22 cellular contexts compared by ENCODE assay signal in genomic region chr6:33600761-33601160, GRCh38. TPM values are rescaled to one million over a fixed set of nuclear protein-coding genes. Genes with fewer than 3 reads are reported as not detected.
DNase-seq lines count a peak whose midpoint lies in the region; ATAC-seq and TF ChIP-seq lines count a peak whose summit lies in the region.
"Had no signal": no experiment of that assay in that cellular context is flagged by ENCODE, and none has a peak within 500 bp of the region (broad histone marks: within the 10 kb centered on the region; RNA-seq: fewer than 3 reads in every experiment).

No MANE protein-coding gene starts in this region.

- H3K79me1 ChIP-seq in H9 (ENCODE audit: insufficient read depth, low read depth, low read length, poor library complexity, severe bottlenecking) = no peaks in the 10 kb centered on the region

- H2BK5ac ChIP-seq in H9 (ENCODE audit: insufficient read length, low read length) = no peak overlapping the region

- intact Hi-C loops in PC-9 (cut with micrococcal nuclease; ENCODE audit: unreplicated experiment) = no loop called here
- intact Hi-C loops in gastrocnemius medialis (cut with DNase I; ENCODE audit: low total_unique reads) = no loop called here
- intact Hi-C loops in sigmoid colon (cut with DNase I) = no loop called here

- no TSS peak for BruUV-seq in PC-9 (replicated peaks; lab: Mats Ljungman, UMichigan)

- peak; percentile 19 for DNase-seq in H9
- DNase-seq in PC-9 = no peak
- DNase-seq in WTC11 (ENCODE audit: low spot score) = no peak
- peak; percentile 55 for DNase-seq in osteoblast (ENCODE audit: insufficient read length, low spot score, missing footprints)
- no peak for DNase-seq in gastrocnemius medialis
- no peak for DNase-seq in sigmoid colon
- no peak for DNase-seq in activated CD8-positive, alpha-beta memory T cell treated with anti-CD3 and anti-CD28 coated beads for 24 hours
- DNase-seq in NCI-H1694 treated with DMSO at 0.1 percent for 48 hours (lab: John Stamatoyannopoulos, UW) = no peak
- DNase-seq: ACHN; BE2C; CD8-positive, alpha-beta T cell; COR-L47; DMS 273 treated with DMSO at 0.1 percent for 48 hours; DMS53; DND-41; EL; GOT3; IMR-90 had no signal

- H3K9me3 Mint-ChIP-seq in H9 = peaks cover 7 to 8% of the 10 kb centered on the region in 2 experiments
- H3K9me3 Mint-ChIP-seq in WTC11 = peaks cover 8% of the 10 kb centered on the region

- no peak overlapping the region for H3K4me3 ChIP-seq in PC-9
- no peak overlapping the region for H3K4me3 ChIP-seq in osteoblast (ENCODE audit: insufficient read depth, low read length)
- no peak overlapping the region for H3K4me3 ChIP-seq in gastrocnemius medialis
- no peak overlapping the region for H3K4me3 ChIP-seq in sigmoid colon
- H3K4me3 ChIP-seq: GM12878, HAP-1, K562 had no signal

- H2BK12ac ChIP-seq in H9 (ENCODE audit: insufficient read length, low read depth, low read length) = no peak overlapping the region

- no peaks in the 10 kb centered on the region for H3K79me2 ChIP-seq in H9 (ENCODE audit: insufficient read depth, low read length)
- no peaks in the 10 kb centered on the region for H3K79me2 ChIP-seq in PC-9 (ENCODE audit: low read depth)
- no peaks in the 10 kb centered on the region for H3K79me2 ChIP-seq in osteoblast (ENCODE audit: insufficient read depth, low read length)

- H3K9ac ChIP-seq in H9 (ENCODE audit: extremely low read depth, insufficient read length, low read length) = no peak overlapping the region

- no peak overlapping the region for H2BK120ac ChIP-seq in H9 (ENCODE audit: low read depth, low read length, poor library complexity, severe bottlenecking)

- H3K4me1 Mint-ChIP-seq in H9 (peaks cover 7 to 9% of the 10 kb centered on the region in 2 experiments), WTC11 (no peaks in the 10 kb centered on the region; the same call in 1 of the 2 replicates)

- H3K27me3 ChIP-seq in H9 (ENCODE audit: insufficient read depth, low read length) (no peaks in the 10 kb centered on the region; the same call in 1 of the 2 replicates), PC-9 (ENCODE audit: insufficient read depth, low read depth) (no peaks in the 10 kb centered on the region), osteoblast (ENCODE audit: insufficient read depth, low read length) (no peaks in the 10 kb centered on the region), gastrocnemius medialis (no peaks in the 10 kb centered on the region), sigmoid colon (no peaks in the 10 kb centered on the region)
- H3K27me3 ChIP-seq: BE2C had no signal

- in situ Hi-C loops in gastrocnemius medialis (cut with MboI; ENCODE audit: low sequenced_read_pairs in 4 of 4) = no loop called here

- peaks cover 10% of the 10 kb centered on the region for H3K27me3 Mint-ChIP-seq in H9 (ENCODE audit: low read depth)
- no peaks in the 10 kb centered on the region; the same call in 1 of the 2 replicates for H3K27me3 Mint-ChIP-seq in WTC11 (ENCODE audit: low read depth)

- H4K20me1 ChIP-seq in H9 (ENCODE audit: control insufficient read depth, insufficient read depth, insufficient read length) (no peaks in the 10 kb centered on the region), PC-9 (ENCODE audit: insufficient read depth) (no peaks in the 10 kb centered on the region), osteoblast (ENCODE audit: insufficient read depth, low read length) (no peaks in the 10 kb centered on the region)

- H3K36me3 ChIP-seq in PC-9 (ENCODE audit: low read depth) (no peaks in the 10 kb centered on the region), osteoblast (ENCODE audit: insufficient read depth, low read length) (no peaks in the 10 kb centered on the region), gastrocnemius medialis (no peaks in the 10 kb centered on the region), sigmoid colon (no peaks in the 10 kb centered on the region)
- H3K36me3 ChIP-seq: BE2C, HAP-1 had no signal

- H3K23me2 ChIP-seq in H9 (ENCODE audit: insufficient read length, low read depth, low read length, poor library complexity, severe bottlenecking) = no peaks in the 10 kb centered on the region

- no peak overlapping the region for H3K14ac ChIP-seq in H9 (ENCODE audit: insufficient read depth, low read length)

- H3K27ac Mint-ChIP-seq in H9 = no peak overlapping the region
- H3K27ac Mint-ChIP-seq in WTC11 = peak overlapping the region; percentile 83; the same call in 1 of the 2 replicates
- H3K27ac Mint-ChIP-seq: CD8-positive, alpha-beta T cell had no signal

- H2BK20ac ChIP-seq in H9 (ENCODE audit: low read depth, low read length, poor library complexity, severe bottlenecking) = no peak overlapping the region

- no peak overlapping the region for H3K4me3 Mint-ChIP-seq in H9
- no peak overlapping the region for H3K4me3 Mint-ChIP-seq in WTC11
- H3K4me3 Mint-ChIP-seq: CD8-positive, alpha-beta T cell had no signal

- H3K9me3 ChIP-seq in H9 (ENCODE audit: control insufficient read depth, low read depth, low read length) = no peaks in the 10 kb centered on the region
- peaks cover 11% of the 10 kb centered on the region for H3K9me3 ChIP-seq in PC-9 (ENCODE audit: insufficient read depth, low read depth)
- H3K9me3 ChIP-seq in osteoblast (ENCODE audit: low read depth, low read length) = no peaks in the 10 kb centered on the region
- no peaks in the 10 kb centered on the region for H3K9me3 ChIP-seq in gastrocnemius medialis
- H3K9me3 ChIP-seq in sigmoid colon = peaks cover 0 to 5% (median 0%) of the 10 kb centered on the region in 4 donors
- H3K9me3 ChIP-seq: HAP-1 had no signal

- CTCF ChIA-PET in PC-9 (lab: Charles Lee) (no interaction called here), WTC11 (lab: Charles Lee) (interaction anchor here (1.0 to 2.7 kb wide), 3 partner anchors 11 to 21 kb away, joined by 3 to 7 read pairs (median 7); partner anchors contain the start of gene ITPR3)

- H3K4me1 ChIP-seq in H9 (ENCODE audit: insufficient read depth, low read length) = no peaks in the 10 kb centered on the region
- peaks cover 52% of the 10 kb centered on the region for H3K4me1 ChIP-seq in PC-9 (replicated peaks; ENCODE audit: insufficient read depth)
- H3K4me1 ChIP-seq in osteoblast (ENCODE audit: insufficient read depth, low read length) = no peaks in the 10 kb centered on the region
- H3K4me1 ChIP-seq in gastrocnemius medialis = peaks cover 0 to 22% of the 10 kb centered on the region in 2 donors
- no peaks in the 10 kb centered on the region for H3K4me1 ChIP-seq in sigmoid colon
- H3K4me1 ChIP-seq: BE2C, HAP-1 had no signal

- H2AK5ac ChIP-seq in H9 (ENCODE audit: insufficient read length, low read length) = no peak overlapping the region

- no peak overlapping the region for H2AFZ ChIP-seq in H9 (ENCODE audit: low read length)
- H2AFZ ChIP-seq in PC-9 = no peak overlapping the region
- H2AFZ ChIP-seq in osteoblast (ENCODE audit: low read length) = no peak overlapping the region

- no peak overlapping the region for H4K8ac ChIP-seq in H9 (replicated peaks; ENCODE audit: insufficient read length, low read depth, low read length)

- H2BK15ac ChIP-seq in H9 (ENCODE audit: low read depth, low read length) = no peak overlapping the region

- no peak overlapping the region for H3K23ac ChIP-seq in H9 (ENCODE audit: insufficient read length, low read depth, low read length)

- no peak overlapping the region for H4K91ac ChIP-seq in H9 (ENCODE audit: insufficient read length, low read depth, low read length)

- TF ChIP-seq POLR2A in gastrocnemius medialis (IDR thresholded peaks at IDR 0.05) (no peak), sigmoid colon (IDR thresholded peaks at IDR 0.05) (no peak)

- H3T11ph ChIP-seq in H9 (ENCODE audit: low read length) = no peak overlapping the region

- peaks cover 51% of the 10 kb centered on the region for H3F3A ChIP-seq in PC-9 (ENCODE audit: insufficient read depth, low read depth)

- no peak for ATAC-seq in WTC11
- no peak for ATAC-seq in gastrocnemius medialis
- ATAC-seq: CD8-positive, alpha-beta T cell; GM12878; K562 had no signal

- no CpG with 5 or more reads among the region's 6 CpGs for WGBS in H9 (ENCODE audit: extremely low coverage, insufficient read length, low lambda C conversion rate)
- 89 to 92% methylated on average over 6 of the region's 6 CpGs for WGBS in sigmoid colon, 2 donors

- H3K9me2 ChIP-seq in PC-9 (ENCODE audit: insufficient read depth) = no peaks in the 10 kb centered on the region

- no peak for TF ChIP-seq EP300 in sigmoid colon (IDR thresholded peaks at IDR 0.05)

- POLR2A ChIA-PET in PC-9 (lab: Charles Lee; ENCODE audit: unreplicated experiment) = interaction anchor here (0.6 kb wide), 1 partner anchor 20 kb away, joined by 3 read pairs; the partner anchor contains the start of gene ITPR3
- POLR2A ChIA-PET in WTC11 (lab: Charles Lee) = no interaction called here

- no peak overlapping the region for H3K4me2 ChIP-seq in H9 (ENCODE audit: insufficient read depth, insufficient read length, low read length)
- no peak overlapping the region for H3K4me2 ChIP-seq in PC-9
- H3K4me2 ChIP-seq in osteoblast (ENCODE audit: insufficient read depth, low read length) = no peak overlapping the region

- no peak overlapping the region for H3K56ac ChIP-seq in H9 (ENCODE audit: insufficient read length, low read depth, low read length)

- TF ChIP-seq CTCF in H9 (conservative IDR thresholded peaks at IDR 0.05) = no peak
- TF ChIP-seq CTCF in PC-9 (conservative IDR thresholded peaks at IDR 0.05) = no peak
- TF ChIP-seq CTCF in WTC11 (IDR thresholded peaks at IDR 0.05) = no peak
- no peak for TF ChIP-seq CTCF in osteoblast (IDR thresholded peaks at IDR 0.05; ENCODE audit: extremely low read depth, low read depth, low read length)
- no peak for TF ChIP-seq CTCF in gastrocnemius medialis (IDR thresholded peaks at IDR 0.05 in 4 of 5, conservative IDR thresholded peaks at IDR 0.05 in 1 of 5)
- TF ChIP-seq CTCF in sigmoid colon (IDR thresholded peaks at IDR 0.05) = no peak

- peaks cover 0 to 7% (median 5%) of the 10 kb centered on the region in 3 experiments; a peak in 3 of 7 replicates for H3K36me3 Mint-ChIP-seq in H9 (ENCODE audit: insufficient read depth in 1 of 3, low read depth in 3 of 3)
- peaks cover 4% of the 10 kb centered on the region; the same call in 1 of the 2 replicates for H3K36me3 Mint-ChIP-seq in WTC11
- H3K36me3 Mint-ChIP-seq: CD8-positive, alpha-beta T cell had no signal

- H3K27ac ChIP-seq in H9 (ENCODE audit: insufficient read length, low read depth, low read length) (no peak overlapping the region), PC-9 (0 out of 2 replicates have a peak overlapping the region, but pooled peaks have one; percentile 53), osteoblast (ENCODE audit: low read depth, low read length) (no peak overlapping the region), gastrocnemius medialis (no peak overlapping the region), sigmoid colon (no peak overlapping the region)
- H3K27ac ChIP-seq: HL-60 had no signal

- no peak overlapping the region for H3K4ac ChIP-seq in H9 (ENCODE audit: low read depth, low read length)

- no peak overlapping the region for H4K5ac ChIP-seq in H9 (ENCODE audit: insufficient read length, low read depth, low read length)

- no peak overlapping the region for H3K18ac ChIP-seq in H9 (ENCODE audit: insufficient read length, low read depth, low read length)

RNA-seq across cellular contexts. Expression of gene ITPR3, which starts 20.4 kb away (rescaled TPM):
- total RNA-seq in H9 (2021) (39.1 and 40.3 TPM in 2 replicates), PC-9 (2021) (78.3 and 86.9 TPM in 2 replicates), WTC11 (2021) (42.5 to 47.3 TPM (median 42.9 TPM) in 3 replicates), osteoblast (46.7 and 52.2 TPM in 2 replicates), gastrocnemius medialis (1 to 10 TPM; 1.9 to 6.8 (median 4.2) TPM), sigmoid colon (10 to 100 TPM in 1 of 4 donors, 1 to 10 TPM in 3; 7.7 to 16.9 (median 9.0) TPM)
- 10 to 100 TPM; 10.2 to 75.3 (median 20.6) TPM for polyA plus RNA-seq in sigmoid colon

RNA-seq across cellular contexts. Expression of gene BAK1, which starts 20.7 kb away (rescaled TPM):
- total RNA-seq in H9 (2021) (40.0 and 41.4 TPM in 2 replicates), PC-9 (2021) (24.6 and 28.4 TPM in 2 replicates), WTC11 (2021) (40.5 to 40.9 TPM (median 40.5 TPM) in 3 replicates), osteoblast (13.3 and 13.8 TPM in 2 replicates), gastrocnemius medialis (10 to 100 TPM in 1 of 4 donors, 1 to 10 TPM in 3; 5.8 to 11.7 (median 8.2) TPM), sigmoid colon (10 to 100 TPM in 3 of 4 donors, 1 to 10 TPM in 1; 8.9 to 11.1 (median 10.4) TPM)
- 100 to 1,000 TPM in 1 of 3 donors, 10 to 100 TPM in 2; 76.3 to 160 (median 96.9) TPM for polyA plus RNA-seq in sigmoid colon

Comparison
In these comparisons a context has a peak if more than half of its experiments do, and no peak if none do; other contexts are left out.
1. DNase-seq: peak in H9 (single experiment) and osteoblast (single experiment); none in PC-9 (0 of 2), WTC11 (single experiment), gastrocnemius medialis (0 of 2), sigmoid colon (single experiment), activated CD8-positive, alpha-beta memory T cell treated with anti-CD3 and anti-CD28 coated beads for 24 hours (single experiment) and NCI-H1694 treated with DMSO at 0.1 percent for 48 hours (single experiment).